Comparison of ENCODE assay signal across 9 cellular contexts in the genomic region with DNA sequence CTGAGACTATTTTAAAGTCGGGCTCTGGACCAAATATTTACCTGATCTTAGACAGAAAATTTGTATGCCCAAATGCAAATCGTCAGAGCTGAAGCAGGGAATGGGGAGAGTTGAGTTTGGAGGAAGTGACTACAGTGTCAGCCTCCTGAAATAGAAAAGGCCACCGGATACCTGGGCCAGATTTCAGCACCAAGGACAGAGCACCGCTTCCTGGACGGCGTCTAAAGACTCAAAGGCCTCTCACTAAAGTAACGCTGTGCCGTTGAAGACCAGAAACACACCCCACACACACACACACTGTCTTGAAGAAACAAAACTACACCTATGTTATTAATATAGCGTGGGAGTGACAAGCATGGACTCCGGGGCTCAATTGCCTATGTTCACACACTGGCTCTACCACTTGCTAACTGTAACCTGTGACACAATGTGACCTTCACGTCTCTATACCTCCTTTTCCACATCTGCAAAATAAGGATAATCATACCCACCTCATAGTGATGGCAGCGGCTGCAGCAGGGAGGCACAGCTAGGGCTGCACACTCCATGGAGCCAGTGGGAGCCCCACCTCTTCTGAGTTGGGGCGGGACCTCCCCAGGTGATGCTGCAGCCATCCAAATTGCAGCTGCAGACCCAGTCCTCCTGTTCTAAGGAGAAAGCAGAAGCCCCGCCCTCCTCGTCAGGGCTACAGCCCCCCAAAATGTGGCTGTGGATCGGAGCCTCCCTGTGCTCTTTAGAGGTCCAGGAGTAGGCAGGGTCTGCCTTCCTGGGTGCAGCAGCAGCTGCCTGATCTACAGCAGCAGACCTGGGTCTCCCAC. TPM values are rescaled to one million over a fixed set of nuclear protein-coding genes. Genes with fewer than 3 reads are reported as not detected.
DNase-seq lines count a peak whose midpoint lies in the region; ATAC-seq and TF ChIP-seq lines count a peak whose summit lies in the region.
"Had no signal": no experiment of that assay in that cellular context is flagged by ENCODE, and none has a peak within 500 bp of the region (broad histone marks: within the 10 kb centered on the region; RNA-seq: fewer than 3 reads in every experiment).

No MANE protein-coding gene starts in this region.

- in situ Hi-C loops in SK-MEL-5 (cut with HindIII; ENCODE audit: low pct_unique_long_range_greater_than_20kb, low sequenced_read_pairs), result no loop called here

- no peak overlapping the region for H3T11ph ChIP-seq in H9 (ENCODE audit: low read length)

- no peaks in the 10 kb centered on the region for H4K20me1 ChIP-seq in H9 (ENCODE audit: control insufficient read depth, insufficient read depth, insufficient read length)

- H3K4me3 Mint-ChIP-seq in H9, result no peak overlapping the region
- H3K4me3 Mint-ChIP-seq in activated naive CD8-positive, alpha-beta T cell treated with anti-CD3 and anti-CD28 coated beads, Interleukin-2, amount 50 U/mL, for 24 hours, result no peak overlapping the region

- H3K18ac ChIP-seq in H9 (ENCODE audit: insufficient read length, low read depth, low read length), result no peak overlapping the region

- no peak overlapping the region for H3K4ac ChIP-seq in H9 (ENCODE audit: low read depth, low read length)

- H3K4me1 Mint-ChIP-seq in H9, result peaks cover 4% of the 10 kb centered on the region in 2 experiments; a peak in 3 of 4 replicates
- no peaks in the 10 kb centered on the region for H3K4me1 Mint-ChIP-seq in activated naive CD8-positive, alpha-beta T cell treated with anti-CD3 and anti-CD28 coated beads, Interleukin-2, amount 50 U/mL, for 24 hours

- no peak overlapping the region for H2AK5ac ChIP-seq in H9 (ENCODE audit: insufficient read length, low read length)

- H3K56ac ChIP-seq in H9 (ENCODE audit: insufficient read length, low read depth, low read length), result no peak overlapping the region

- peaks cover 53% of the 10 kb centered on the region for H3K27me3 Mint-ChIP-seq in H9 (ENCODE audit: low read depth)
- peaks cover 4% of the 10 kb centered on the region for H3K27me3 Mint-ChIP-seq in activated naive CD8-positive, alpha-beta T cell treated with anti-CD3 and anti-CD28 coated beads, Interleukin-2, amount 50 U/mL, for 24 hours

- H2BK120ac ChIP-seq in H9 (ENCODE audit: low read depth, low read length, poor library complexity, severe bottlenecking), result no peak overlapping the region

- H2BK20ac ChIP-seq in H9 (ENCODE audit: low read depth, low read length, poor library complexity, severe bottlenecking), result no peak overlapping the region

- no peak overlapping the region for H2BK5ac ChIP-seq in H9 (ENCODE audit: insufficient read length, low read length)

- H3K27me3 ChIP-seq in H9 (ENCODE audit: insufficient read depth, low read length), result no peaks in the 10 kb centered on the region

- no peak overlapping the region for H3K4me2 ChIP-seq in H9 (ENCODE audit: insufficient read depth, insufficient read length, low read length)

- H3K9me3 Mint-ChIP-seq in H9, result no peaks in the 10 kb centered on the region
- H3K9me3 Mint-ChIP-seq in activated naive CD8-positive, alpha-beta T cell treated with anti-CD3 and anti-CD28 coated beads, Interleukin-2, amount 50 U/mL, for 24 hours, result no peaks in the 10 kb centered on the region

- H3K23ac ChIP-seq in H9 (ENCODE audit: insufficient read length, low read depth, low read length), result no peak overlapping the region

- H4K91ac ChIP-seq in H9 (ENCODE audit: insufficient read length, low read depth, low read length), result no peak overlapping the region

- H3K14ac ChIP-seq in H9 (ENCODE audit: insufficient read depth, low read length), result no peak overlapping the region

- no peak for TF ChIP-seq CTCF in H9 (conservative IDR thresholded peaks at IDR 0.05)

- H4K8ac ChIP-seq in H9 (replicated peaks; ENCODE audit: insufficient read length, low read depth, low read length), result no peak overlapping the region

- no peaks in the 10 kb centered on the region for H3K79me1 ChIP-seq in H9 (ENCODE audit: insufficient read depth, low read depth, low read length, poor library complexity, severe bottlenecking)

- H3K79me2 ChIP-seq in H9 (ENCODE audit: insufficient read depth, low read length), result no peaks in the 10 kb centered on the region

- no peak overlapping the region for H2AFZ ChIP-seq in H9 (ENCODE audit: low read length)

- no CpG with 5 or more reads among the region's 16 CpGs for WGBS in H9 (ENCODE audit: extremely low coverage, insufficient read length, low lambda C conversion rate)

- no peak overlapping the region for H2BK12ac ChIP-seq in H9 (ENCODE audit: insufficient read length, low read depth, low read length)

- no peaks in the 10 kb centered on the region for H3K9me3 ChIP-seq in H9 (ENCODE audit: control insufficient read depth, low read depth, low read length)

- no peak overlapping the region for H2BK15ac ChIP-seq in H9 (ENCODE audit: low read depth, low read length)

- H3K4me1 ChIP-seq in H9 (ENCODE audit: insufficient read depth, low read length), result no peaks in the 10 kb centered on the region

- H3K27ac ChIP-seq in H9 (ENCODE audit: insufficient read length, low read depth, low read length), result no peak overlapping the region

- no peaks in the 10 kb centered on the region for H3K36me3 Mint-ChIP-seq in H9 (ENCODE audit: insufficient read depth in 1 of 3, low read depth in 3 of 3)
- H3K36me3 Mint-ChIP-seq in activated naive CD8-positive, alpha-beta T cell treated with anti-CD3 and anti-CD28 coated beads, Interleukin-2, amount 50 U/mL, for 24 hours (ENCODE audit: low read depth), result no peaks in the 10 kb centered on the region

- H3K23me2 ChIP-seq in H9 (ENCODE audit: insufficient read length, low read depth, low read length, poor library complexity, severe bottlenecking), result no peaks in the 10 kb centered on the region

- H3K27ac Mint-ChIP-seq in H9, result peak overlapping the region in 1 of 3 experiments; percentile 65; a peak in 1 of 7 replicates
- H3K27ac Mint-ChIP-seq in activated naive CD8-positive, alpha-beta T cell treated with anti-CD3 and anti-CD28 coated beads, Interleukin-2, amount 50 U/mL, for 24 hours, result no peak overlapping the region

- no peak for ATAC-seq in activated naive CD8-positive, alpha-beta T cell treated with anti-CD3 and anti-CD28 coated beads, Interleukin-2, amount 50 U/mL, for 24 hours
- ATAC-seq in HG02763 (IDR thresholded peaks at IDR 0.05; ENCODE audit: unreplicated experiment) (no peak), HG03457 (IDR thresholded peaks at IDR 0.05; ENCODE audit: unreplicated experiment) (no peak)

- H3K9ac ChIP-seq in H9 (ENCODE audit: extremely low read depth, insufficient read length, low read length), result no peak overlapping the region

- DNase-seq in H9 (peak; percentile 77), SK-MEL-5 (ENCODE audit: low read depth, low spot score) (peak; percentile 43), kidney tubule cell (ENCODE audit: low spot score) (peak; percentile 67), cortex of kidney (lab: John Stamatoyannopoulos, UW) (no peak)
- DNase-seq in activated naive CD8-positive, alpha-beta T cell treated with anti-CD3 and anti-CD28 coated beads, Interleukin-2, amount 50 U/mL, for 24 hours, result peak; percentile 75
- DNase-seq in stimulated activated CD8-positive, alpha-beta memory T cell treated with anti-CD3 and anti-CD28 coated beads, Interleukin-15, amount 100 ng/mL, for 48 hours (ENCODE audit: low read depth in 2 of 2), result peak; percentile 6 to 23

- no peak overlapping the region for H4K5ac ChIP-seq in H9 (ENCODE audit: insufficient read length, low read depth, low read length)

RNA-seq across cellular contexts. Expression of a gene that starts 35.6 kb away (rescaled TPM):
- total RNA-seq in H9 (2021), result not detected in 2 replicates
- total RNA-seq in SK-MEL-5 (2014; rRNA removed; shearing (Covaris generic)), result not detected in 2 replicates
- not detected in 2 replicates for polyA plus RNA-seq in SK-MEL-5 (2015; cell fraction: cytosol; rRNA removed)
- not detected in 2 replicates for polyA plus RNA-seq in SK-MEL-5 (2015; cell fraction: nucleus; rRNA removed)
- total RNA-seq: pulmonary artery endothelial cell had no signal

RNA-seq across cellular contexts. Expression of a gene that starts 38.3 kb away (rescaled TPM):
- total RNA-seq in H9 (2021), result not detected in 2 replicates
- total RNA-seq in SK-MEL-5 (2014; rRNA removed; shearing (Covaris generic)), result not detected in 2 replicates
- polyA plus RNA-seq in SK-MEL-5 (2015; cell fraction: cytosol; rRNA removed), result not detected in 2 replicates
- polyA plus RNA-seq in SK-MEL-5 (2015; cell fraction: nucleus; rRNA removed), result not detected in 2 replicates
- total RNA-seq: pulmonary artery endothelial cell had no signal

RNA-seq across cellular contexts. Expression of a gene that starts 54.3 kb away (rescaled TPM):
- not detected in 2 replicates for total RNA-seq in H9 (2021)
- total RNA-seq in SK-MEL-5 (2014; rRNA removed; shearing (Covaris generic)), result not detected in 2 replicates
- not detected in 2 replicates for polyA plus RNA-seq in SK-MEL-5 (2015; cell fraction: cytosol; rRNA removed)
- polyA plus RNA-seq in SK-MEL-5 (2015; cell fraction: nucleus; rRNA removed), result not detected in 2 replicates
- total RNA-seq: pulmonary artery endothelial cell had no signal
